In genomic region chr17:74224959-74225725, GRCh38 we compare ENCODE assay signal across 22 cellular contexts. TPM values are rescaled to one million over a fixed set of nuclear protein-coding genes. Genes with fewer than 3 reads are reported as not detected.
"Had no signal": no experiment of that assay in that cellular context is flagged by ENCODE, and none has a peak within 500 bp of the region (broad histone marks: within the 10 kb centered on the region; RNA-seq: fewer than 3 reads in every experiment).

No MANE protein-coding gene starts in this region.

- H3K4me1 Mint-ChIP-seq: immature natural killer cell had no signal

- H3K36me3 ChIP-seq: esophagus squamous epithelium, thyroid gland had no signal

- H3K27ac Mint-ChIP-seq: natural killer cell treated with Interleukin-12 subunit alpha and Interleukin-12 subunit beta and Interleukin-15 and Interleukin-18, amount 100 ng/mL, for 72 hours; type B pancreatic cell had no signal

- H3K9me3 Mint-ChIP-seq: effector memory CD8-positive, alpha-beta T cell; immature natural killer cell; natural killer cell treated with Interleukin-12 subunit alpha and Interleukin-12 subunit beta and Interleukin-15 and Interleukin-18, amount 100 ng/mL, for 72 hours had no signal

- H3K4me3 Mint-ChIP-seq: effector memory CD8-positive, alpha-beta T cell; immature natural killer cell; natural killer cell treated with Interleukin-12 subunit alpha and Interleukin-12 subunit beta and Interleukin-15 and Interleukin-18, amount 100 ng/mL, for 72 hours; type B pancreatic cell had no signal

- H3K27me3 Mint-ChIP-seq: effector memory CD8-positive, alpha-beta T cell; natural killer cell treated with Interleukin-12 subunit alpha and Interleukin-12 subunit beta and Interleukin-15 and Interleukin-18, amount 100 ng/mL, for 72 hours had no signal

- H3K27ac ChIP-seq: esophagus squamous epithelium, gastroesophageal sphincter, suprapubic skin, thyroid gland had no signal

- H3K36me3 Mint-ChIP-seq: natural killer cell treated with Interleukin-12 subunit alpha and Interleukin-12 subunit beta and Interleukin-15 and Interleukin-18, amount 100 ng/mL, for 72 hours; type B pancreatic cell had no signal

- H3K4me1 ChIP-seq: esophagus squamous epithelium, gastroesophageal sphincter, suprapubic skin, thyroid gland had no signal

- ATAC-seq: effector memory CD8-positive, alpha-beta T cell; gastroesophageal sphincter; left colon; left ventricle myocardium superior; natural killer cell treated with Interleukin-12 subunit alpha and Interleukin-12 subunit beta and Interleukin-15 and Interleukin-18, amount 100 ng/mL, for 72 hours had no signal

- DNase-seq: effector memory CD8-positive, alpha-beta T cell; esophagus squamous epithelium; foreskin fibroblast; glutamatergic neuron; immature natural killer cell; left colon; left ventricle myocardium superior; mesenchymal stem cell; midbrain; small intestine; stimulated activated CD4-positive, alpha-beta T cell treated with anti-CD3 and anti-CD28 coated beads, Interleukin-12 subunit alpha, Interleukin-12 subunit beta, amount 100 ng/mL, for 4 hours; stimulated activated naive CD4-positive, alpha-beta T cell treated with Interleukin-2 at 50 U/mL for 16 hours; thyroid gland had no signal

- H3K9me3 ChIP-seq: esophagus squamous epithelium, gastroesophageal sphincter, suprapubic skin, thyroid gland had no signal

- H3K27me3 ChIP-seq: esophagus squamous epithelium, gastroesophageal sphincter, suprapubic skin, thyroid gland had no signal

- H3K4me3 ChIP-seq: esophagus squamous epithelium, gastroesophageal sphincter, lung, suprapubic skin, thyroid gland had no signal

RNA-seq across cellular contexts. Expression of gene DNAI2, which starts 48.9 kb away (rescaled TPM):
- total RNA-seq: epithelial cell of proximal tubule; gastroesophageal sphincter; left colon; left ventricle myocardium superior; natural killer cell treated with Interleukin-12 subunit alpha and Interleukin-12 subunit beta and Interleukin-15 and Interleukin-18, amount 100 ng/mL, for 72 hours; omental fat pad; pulmonary artery endothelial cell; suprapubic skin had no signal
- polyA plus RNA-seq: keratinocyte had no signal
